8 cellular contexts compared by ENCODE assay signal in genomic region chr7:130894146-130895005, GRCh38.
DNase-seq lines count a peak whose midpoint lies in the region; ATAC-seq and TF ChIP-seq lines count a peak whose summit lies in the region.

No MANE protein-coding gene starts in this region.

- CTCF ChIA-PET in OCI-LY7 (lab: Charles Lee; ENCODE audit: unreplicated experiment) = no interaction called here

- H3K79me2 ChIP-seq in OCI-LY7 (ENCODE audit: insufficient read depth, low read depth, low read length) = no peaks in the 10 kb centered on the region; the same call in 1 of the 2 replicates

- DNase-seq in AG20443 (ENCODE audit: low spot score) (peak; percentile 53), LoVo (ENCODE audit: low spot score) (peak; percentile 97), amniotic epithelial cell (ENCODE audit: low read depth) (peak; percentile 73), kidney tubule cell (ENCODE audit: low spot score) (peak; percentile 96), tibial artery (peak; percentile 67 to 89), OCI-LY7 (ENCODE audit: low spot score) (no peak)

- no peaks in the 10 kb centered on the region for H3K27me3 ChIP-seq in tibial artery

- no peak overlapping the region for H2AFZ ChIP-seq in OCI-LY7 (ENCODE audit: low read length)

- H3K4me2 ChIP-seq in OCI-LY7 (ENCODE audit: low read length) = no peak overlapping the region

- no peaks in the 10 kb centered on the region for H3K9me2 ChIP-seq in OCI-LY7 (ENCODE audit: insufficient read depth, low read length)

- intact Hi-C loops in tibial artery (cut with DNase I; ENCODE audit: low total_unique reads) = loop anchor here (5.0 kb wide), 2 partner anchors 113 to 213 kb away; no protein-coding TSS in a partner anchor
- intact Hi-C loops in OCI-LY7 (cut with micrococcal nuclease; ENCODE audit: unreplicated experiment) = loop anchor here (5.0 kb wide), 3 partner anchors 88 to 528 kb away; no protein-coding TSS in a partner anchor

- H3K27ac ChIP-seq in tibial artery (peak overlapping the region; percentile 73 to 82), OCI-LY7 (ENCODE audit: low read depth, low read length, poor library complexity, severe bottlenecking) (no peak overlapping the region)

- H3K36me3 ChIP-seq in tibial artery = peaks cover 0 to 48% (median 28%) of the 10 kb centered on the region in 3 donors
- H3K36me3 ChIP-seq in OCI-LY7 (ENCODE audit: insufficient read depth, low read length) = peaks cover 24% of the 10 kb centered on the region

- H3K4me1 ChIP-seq in tibial artery (peaks cover 0 to 82% (median 60%) of the 10 kb centered on the region in 4 donors), OCI-LY7 (ENCODE audit: insufficient read depth, low read length, poor library complexity, severe bottlenecking) (peaks cover 24% of the 10 kb centered on the region)

- H4K20me1 ChIP-seq in OCI-LY7 (ENCODE audit: insufficient read depth, low read length) = no peaks in the 10 kb centered on the region

- no peaks in the 10 kb centered on the region for H3K9me3 ChIP-seq in tibial artery
- no peaks in the 10 kb centered on the region for H3K9me3 ChIP-seq in OCI-LY7 (ENCODE audit: low read length)

- no peak for ATAC-seq in GM19035 (IDR thresholded peaks at IDR 0.05; ENCODE audit: unreplicated experiment)
- no peak for ATAC-seq in GM18909 (IDR thresholded peaks at IDR 0.05; ENCODE audit: poor library complexity, unreplicated experiment)

- BruUV-seq in OCI-LY7 (replicated peaks; lab: Mats Ljungman, UMichigan) = no TSS peak

- TF ChIP-seq CTCF in tibial artery (IDR thresholded peaks at IDR 0.05) = no peak
- TF ChIP-seq CTCF in OCI-LY7 (conservative IDR thresholded peaks at IDR 0.05; ENCODE audit: low read length) = no peak

- H3K4me3 ChIP-seq in tibial artery (no peak overlapping the region), OCI-LY7 (ENCODE audit: low read depth, low read length, poor library complexity, severe bottlenecking) (no peak overlapping the region)

- POLR2A ChIA-PET in OCI-LY7 (lab: Charles Lee) = interaction anchor here (0.6 to 1.0 kb wide), 3 partner anchors 138 to 563 kb away, joined by 3 to 4 read pairs (median 3); no protein-coding TSS in a partner anchor
